ENCODE assay signal across 1 cellular context in the genomic region with DNA sequence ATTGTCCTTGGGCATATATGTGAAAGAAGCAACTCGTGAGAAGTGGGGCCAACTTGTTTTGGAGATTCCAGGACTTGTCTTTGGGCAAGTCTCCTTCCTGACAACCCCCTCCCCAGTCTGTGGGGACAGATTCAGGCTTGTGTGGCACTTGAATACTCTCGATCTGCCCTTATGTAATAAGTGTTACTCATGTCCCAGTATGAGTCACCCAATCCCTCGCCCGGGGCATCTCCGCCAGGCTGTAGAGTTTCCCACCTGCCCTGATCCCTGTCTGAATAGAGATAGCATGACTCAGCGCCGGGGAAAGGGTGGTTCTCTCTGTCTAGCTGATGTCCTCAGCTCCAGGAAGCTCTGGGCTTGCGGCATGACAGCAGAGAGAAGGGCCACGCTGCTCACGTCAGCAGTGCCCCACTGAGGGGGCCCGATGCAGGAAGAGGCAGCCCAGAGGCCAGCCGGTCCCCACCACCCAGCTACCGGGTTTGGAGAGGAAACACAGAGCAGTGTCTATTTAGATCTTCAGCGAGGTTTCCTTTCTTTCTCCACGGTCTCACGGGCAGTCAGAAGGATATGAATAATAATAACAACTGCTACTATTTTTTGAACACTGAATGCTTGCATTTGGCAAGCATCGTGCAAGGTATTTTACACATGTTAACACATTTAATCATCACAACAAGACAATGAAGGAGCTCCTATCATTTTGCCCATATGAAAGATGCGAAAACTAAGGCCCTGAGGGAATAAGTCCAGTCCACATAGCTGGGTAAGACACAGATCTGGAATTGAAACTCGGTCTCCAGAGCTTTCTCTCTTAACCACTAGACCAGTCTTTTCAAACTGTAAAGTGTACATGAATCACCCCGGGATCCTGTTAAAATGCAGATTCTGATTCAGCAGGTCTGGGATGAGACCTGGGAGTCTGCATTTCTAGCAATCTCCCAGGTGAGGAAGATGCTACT.
TF ChIP-seq lines count a peak whose summit lies in the region.

No MANE protein-coding gene starts in this region.

TF ChIP-seq in HepG2, 621 proteins besides CTCF, POLR2A, EP300 and RAD21 (continued from another document and continues in another):
- TF ChIP-seq, protein P1, sequence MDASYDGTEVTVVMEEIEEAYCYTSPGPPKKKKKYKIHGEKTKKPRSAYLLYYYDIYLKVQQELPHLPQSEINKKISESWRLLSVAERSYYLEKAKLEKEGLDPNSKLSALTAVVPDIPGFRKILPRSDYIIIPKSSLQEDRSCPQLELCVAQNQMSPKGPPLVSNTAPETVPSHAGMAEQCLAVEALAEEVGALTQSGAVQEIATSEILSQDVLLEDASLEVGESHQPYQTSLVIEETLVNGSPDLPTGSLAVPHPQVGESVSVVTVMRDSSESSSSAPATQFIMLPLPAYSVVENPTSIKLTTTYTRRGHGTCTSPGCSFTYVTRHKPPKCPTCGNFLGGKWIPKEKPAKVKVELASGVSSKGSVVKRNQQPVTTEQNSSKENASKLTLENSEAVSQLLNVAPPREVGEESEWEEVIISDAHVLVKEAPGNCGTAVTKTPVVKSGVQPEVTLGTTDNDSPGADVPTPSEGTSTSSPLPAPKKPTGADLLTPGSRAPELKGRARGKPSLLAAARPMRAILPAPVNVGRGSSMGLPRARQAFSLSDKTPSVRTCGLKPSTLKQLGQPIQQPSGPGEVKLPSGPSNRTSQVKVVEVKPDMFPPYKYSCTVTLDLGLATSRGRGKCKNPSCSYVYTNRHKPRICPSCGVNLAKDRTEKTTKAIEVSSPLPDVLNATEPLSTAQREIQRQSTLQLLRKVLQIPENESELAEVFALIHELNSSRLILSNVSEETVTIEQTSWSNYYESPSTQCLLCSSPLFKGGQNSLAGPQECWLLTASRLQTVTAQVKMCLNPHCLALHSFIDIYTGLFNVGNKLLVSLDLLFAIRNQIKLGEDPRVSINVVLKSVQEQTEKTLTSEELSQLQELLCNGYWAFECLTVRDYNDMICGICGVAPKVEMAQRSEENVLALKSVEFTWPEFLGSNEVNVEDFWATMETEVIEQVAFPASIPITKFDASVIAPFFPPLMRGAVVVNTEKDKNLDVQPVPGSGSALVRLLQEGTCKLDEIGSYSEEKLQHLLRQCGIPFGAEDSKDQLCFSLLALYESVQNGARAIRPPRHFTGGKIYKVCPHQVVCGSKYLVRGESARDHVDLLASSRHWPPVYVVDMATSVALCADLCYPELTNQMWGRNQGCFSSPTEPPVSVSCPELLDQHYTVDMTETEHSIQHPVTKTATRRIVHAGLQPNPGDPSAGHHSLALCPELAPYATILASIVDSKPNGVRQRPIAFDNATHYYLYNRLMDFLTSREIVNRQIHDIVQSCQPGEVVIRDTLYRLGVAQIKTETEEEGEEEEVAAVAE (CRISPR knock-in tag; IDR thresholded peaks at IDR 0.05; ENCODE audit: borderline replicate concordance) = 0 out of 2 replicates have a peak, but pooled peaks have one; percentile 36
- TF ChIP-seq MTA3 (CRISPR knock-in tag; IDR thresholded peaks at IDR 0.05) (no peak), ZBTB3 (CRISPR knock-in tag; IDR thresholded peaks at IDR 0.05; ENCODE audit: borderline replicate concordance, low read depth) (no peak), ZBTB20 (CRISPR knock-in tag; IDR thresholded peaks at IDR 0.05; ENCODE audit: borderline replicate concordance, low read depth) (no peak), RARA (CRISPR knock-in tag; IDR thresholded peaks at IDR 0.05) (peak; percentile 82), ZBTB42 (CRISPR knock-in tag; IDR thresholded peaks at IDR 0.05) (no peak), SMAD1 (CRISPR knock-in tag; IDR thresholded peaks at IDR 0.05; ENCODE audit: borderline replicate concordance, low read depth) (no peak), MAFF (IDR thresholded peaks at IDR 0.05; ENCODE audit: low read depth, low read length) (peak; percentile 54), RFXAP (CRISPR knock-in tag; IDR thresholded peaks at IDR 0.05; ENCODE audit: borderline replicate concordance) (no peak), XRCC5 (optimal IDR thresholded peaks at IDR 0.05; ENCODE audit: low read length) (peak; percentile 44), HNRNPLL (IDR thresholded peaks at IDR 0.05; ENCODE audit: low read depth, low read length, poor library complexity, severe bottlenecking) (no peak), ZFYVE20 (CRISPR knock-in tag; IDR thresholded peaks at IDR 0.05; ENCODE audit: borderline replicate concordance, low read depth) (no peak), ZNF274 (CRISPR knock-in tag; IDR thresholded peaks at IDR 0.05) (no peak), PCBP2 (optimal IDR thresholded peaks at IDR 0.05; ENCODE audit: low read depth, low read length, poor library complexity, severe bottlenecking) (no peak), ELF3 (CRISPR knock-in tag; IDR thresholded peaks at IDR 0.05) (peak; percentile 85), ETV5 (CRISPR knock-in tag; IDR thresholded peaks at IDR 0.05; ENCODE audit: borderline replicate concordance) (peak; percentile 51; the same call in 1 of the 2 replicates), ZNF792 (CRISPR knock-in tag; IDR thresholded peaks at IDR 0.05) (0 out of 2 replicates have a peak, but pooled peaks have one; percentile 42), BCL6 (CRISPR knock-in tag; IDR thresholded peaks at IDR 0.05) (0 out of 2 replicates have a peak, but pooled peaks have one; percentile 12), SRY (CRISPR knock-in tag; IDR thresholded peaks at IDR 0.05) (no peak), CEBPG (CRISPR knock-in tag; IDR thresholded peaks at IDR 0.05) (0 out of 2 replicates have a peak, but pooled peaks have one; percentile 17), ZNF441 (CRISPR knock-in tag; IDR thresholded peaks at IDR 0.05; ENCODE audit: borderline replicate concordance) (0 out of 2 replicates have a peak, but pooled peaks have one; percentile 34), TOE1 (CRISPR knock-in tag; IDR thresholded peaks at IDR 0.05) (no peak), PPARG (CRISPR knock-in tag; conservative IDR thresholded peaks at IDR 0.05) (0 out of 2 replicates have a peak, but pooled peaks have one; percentile 15), ZNF644 (CRISPR knock-in tag; IDR thresholded peaks at IDR 0.05; ENCODE audit: low read depth) (peak; percentile 66; the same call in 1 of the 2 replicates), LCORL (IDR thresholded peaks at IDR 0.05) (no peak), LCORL (CRISPR knock-in tag; IDR thresholded peaks at IDR 0.05) (no peak), ZKSCAN5 (CRISPR knock-in tag; IDR thresholded peaks at IDR 0.05) (no peak), ZNF562 (CRISPR knock-in tag; IDR thresholded peaks at IDR 0.05; ENCODE audit: borderline replicate concordance) (no peak), JUN (CRISPR knock-in tag; IDR thresholded peaks at IDR 0.05) (peak; percentile 81), NRL (CRISPR knock-in tag; IDR thresholded peaks at IDR 0.05; ENCODE audit: borderline replicate concordance) (no peak), PHF21A (CRISPR knock-in tag; IDR thresholded peaks at IDR 0.05) (peak; percentile 35; the same call in 1 of the 2 replicates), ZNF296 (CRISPR knock-in tag; conservative IDR thresholded peaks at IDR 0.05) (no peak), DR1 (CRISPR knock-in tag; IDR thresholded peaks at IDR 0.05) (no peak)
- TF ChIP-seq, protein P2, sequence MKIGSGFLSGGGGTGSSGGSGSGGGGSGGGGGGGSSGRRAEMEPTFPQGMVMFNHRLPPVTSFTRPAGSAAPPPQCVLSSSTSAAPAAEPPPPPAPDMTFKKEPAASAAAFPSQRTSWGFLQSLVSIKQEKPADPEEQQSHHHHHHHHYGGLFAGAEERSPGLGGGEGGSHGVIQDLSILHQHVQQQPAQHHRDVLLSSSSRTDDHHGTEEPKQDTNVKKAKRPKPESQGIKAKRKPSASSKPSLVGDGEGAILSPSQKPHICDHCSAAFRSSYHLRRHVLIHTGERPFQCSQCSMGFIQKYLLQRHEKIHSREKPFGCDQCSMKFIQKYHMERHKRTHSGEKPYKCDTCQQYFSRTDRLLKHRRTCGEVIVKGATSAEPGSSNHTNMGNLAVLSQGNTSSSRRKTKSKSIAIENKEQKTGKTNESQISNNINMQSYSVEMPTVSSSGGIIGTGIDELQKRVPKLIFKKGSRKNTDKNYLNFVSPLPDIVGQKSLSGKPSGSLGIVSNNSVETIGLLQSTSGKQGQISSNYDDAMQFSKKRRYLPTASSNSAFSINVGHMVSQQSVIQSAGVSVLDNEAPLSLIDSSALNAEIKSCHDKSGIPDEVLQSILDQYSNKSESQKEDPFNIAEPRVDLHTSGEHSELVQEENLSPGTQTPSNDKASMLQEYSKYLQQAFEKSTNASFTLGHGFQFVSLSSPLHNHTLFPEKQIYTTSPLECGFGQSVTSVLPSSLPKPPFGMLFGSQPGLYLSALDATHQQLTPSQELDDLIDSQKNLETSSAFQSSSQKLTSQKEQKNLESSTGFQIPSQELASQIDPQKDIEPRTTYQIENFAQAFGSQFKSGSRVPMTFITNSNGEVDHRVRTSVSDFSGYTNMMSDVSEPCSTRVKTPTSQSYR (CRISPR knock-in tag; IDR thresholded peaks at IDR 0.05; ENCODE audit: borderline replicate concordance) = no peak
- TF ChIP-seq, protein P3, sequence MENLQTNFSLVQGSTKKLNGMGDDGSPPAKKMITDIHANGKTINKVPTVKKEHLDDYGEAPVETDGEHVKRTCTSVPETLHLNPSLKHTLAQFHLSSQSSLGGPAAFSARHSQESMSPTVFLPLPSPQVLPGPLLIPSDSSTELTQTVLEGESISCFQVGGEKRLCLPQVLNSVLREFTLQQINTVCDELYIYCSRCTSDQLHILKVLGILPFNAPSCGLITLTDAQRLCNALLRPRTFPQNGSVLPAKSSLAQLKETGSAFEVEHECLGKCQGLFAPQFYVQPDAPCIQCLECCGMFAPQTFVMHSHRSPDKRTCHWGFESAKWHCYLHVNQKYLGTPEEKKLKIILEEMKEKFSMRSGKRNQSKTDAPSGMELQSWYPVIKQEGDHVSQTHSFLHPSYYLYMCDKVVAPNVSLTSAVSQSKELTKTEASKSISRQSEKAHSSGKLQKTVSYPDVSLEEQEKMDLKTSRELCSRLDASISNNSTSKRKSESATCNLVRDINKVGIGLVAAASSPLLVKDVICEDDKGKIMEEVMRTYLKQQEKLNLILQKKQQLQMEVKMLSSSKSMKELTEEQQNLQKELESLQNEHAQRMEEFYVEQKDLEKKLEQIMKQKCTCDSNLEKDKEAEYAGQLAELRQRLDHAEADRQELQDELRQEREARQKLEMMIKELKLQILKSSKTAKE (CRISPR knock-in tag; IDR thresholded peaks at IDR 0.05; ENCODE audit: borderline replicate concordance) = 0 out of 2 replicates have a peak, but pooled peaks have one; percentile 26
- TF ChIP-seq, protein P4, sequence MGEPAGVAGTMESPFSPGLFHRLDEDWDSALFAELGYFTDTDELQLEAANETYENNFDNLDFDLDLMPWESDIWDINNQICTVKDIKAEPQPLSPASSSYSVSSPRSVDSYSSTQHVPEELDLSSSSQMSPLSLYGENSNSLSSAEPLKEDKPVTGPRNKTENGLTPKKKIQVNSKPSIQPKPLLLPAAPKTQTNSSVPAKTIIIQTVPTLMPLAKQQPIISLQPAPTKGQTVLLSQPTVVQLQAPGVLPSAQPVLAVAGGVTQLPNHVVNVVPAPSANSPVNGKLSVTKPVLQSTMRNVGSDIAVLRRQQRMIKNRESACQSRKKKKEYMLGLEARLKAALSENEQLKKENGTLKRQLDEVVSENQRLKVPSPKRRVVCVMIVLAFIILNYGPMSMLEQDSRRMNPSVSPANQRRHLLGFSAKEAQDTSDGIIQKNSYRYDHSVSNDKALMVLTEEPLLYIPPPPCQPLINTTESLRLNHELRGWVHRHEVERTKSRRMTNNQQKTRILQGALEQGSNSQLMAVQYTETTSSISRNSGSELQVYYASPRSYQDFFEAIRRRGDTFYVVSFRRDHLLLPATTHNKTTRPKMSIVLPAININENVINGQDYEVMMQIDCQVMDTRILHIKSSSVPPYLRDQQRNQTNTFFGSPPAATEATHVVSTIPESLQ (CRISPR knock-in tag; conservative IDR thresholded peaks at IDR 0.05) = no peak
- TF ChIP-seq, protein P5, sequence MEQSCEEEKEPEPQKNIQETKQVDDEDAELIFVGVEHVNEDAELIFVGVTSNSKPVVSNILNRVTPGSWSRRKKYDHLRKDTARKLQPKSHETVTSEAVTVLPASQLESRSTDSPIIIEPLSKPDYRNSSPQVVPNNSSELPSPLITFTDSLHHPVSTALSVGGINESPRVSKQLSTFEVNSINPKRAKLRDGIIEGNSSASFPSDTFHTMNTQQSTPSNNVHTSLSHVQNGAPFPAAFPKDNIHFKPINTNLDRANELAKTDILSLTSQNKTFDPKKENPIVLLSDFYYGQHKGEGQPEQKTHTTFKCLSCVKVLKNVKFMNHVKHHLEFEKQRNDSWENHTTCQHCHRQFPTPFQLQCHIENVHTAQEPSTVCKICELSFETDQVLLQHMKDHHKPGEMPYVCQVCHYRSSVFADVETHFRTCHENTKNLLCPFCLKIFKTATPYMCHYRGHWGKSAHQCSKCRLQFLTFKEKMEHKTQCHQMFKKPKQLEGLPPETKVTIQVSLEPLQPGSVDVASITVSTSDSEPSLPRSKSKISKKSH (CRISPR knock-in tag; IDR thresholded peaks at IDR 0.05; ENCODE audit: borderline replicate concordance) = no peak
- TF ChIP-seq, protein P6, sequence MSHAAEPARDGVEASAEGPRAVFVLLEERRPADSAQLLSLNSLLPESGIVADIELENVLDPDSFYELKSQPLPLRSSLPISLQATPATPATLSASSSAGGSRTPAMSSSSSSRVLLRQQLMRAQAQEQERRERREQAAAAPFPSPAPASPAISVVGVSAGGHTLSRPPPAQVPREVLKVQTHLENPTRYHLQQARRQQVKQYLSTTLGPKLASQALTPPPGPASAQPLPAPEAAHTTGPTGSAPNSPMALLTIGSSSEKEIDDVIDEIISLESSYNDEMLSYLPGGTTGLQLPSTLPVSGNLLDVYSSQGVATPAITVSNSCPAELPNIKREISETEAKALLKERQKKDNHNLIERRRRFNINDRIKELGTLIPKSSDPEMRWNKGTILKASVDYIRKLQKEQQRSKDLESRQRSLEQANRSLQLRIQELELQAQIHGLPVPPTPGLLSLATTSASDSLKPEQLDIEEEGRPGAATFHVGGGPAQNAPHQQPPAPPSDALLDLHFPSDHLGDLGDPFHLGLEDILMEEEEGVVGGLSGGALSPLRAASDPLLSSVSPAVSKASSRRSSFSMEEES (CRISPR knock-in tag; IDR thresholded peaks at IDR 0.05) = 0 out of 2 replicates have a peak, but pooled peaks have one; percentile 37
- TF ChIP-seq, protein P7, sequence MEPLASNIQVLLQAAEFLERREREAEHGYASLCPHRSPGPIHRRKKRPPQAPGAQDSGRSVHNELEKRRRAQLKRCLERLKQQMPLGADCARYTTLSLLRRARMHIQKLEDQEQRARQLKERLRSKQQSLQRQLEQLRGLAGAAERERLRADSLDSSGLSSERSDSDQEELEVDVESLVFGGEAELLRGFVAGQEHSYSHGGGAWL (CRISPR knock-in tag; IDR thresholded peaks at IDR 0.05) = no peak
- TF ChIP-seq, protein P8, sequence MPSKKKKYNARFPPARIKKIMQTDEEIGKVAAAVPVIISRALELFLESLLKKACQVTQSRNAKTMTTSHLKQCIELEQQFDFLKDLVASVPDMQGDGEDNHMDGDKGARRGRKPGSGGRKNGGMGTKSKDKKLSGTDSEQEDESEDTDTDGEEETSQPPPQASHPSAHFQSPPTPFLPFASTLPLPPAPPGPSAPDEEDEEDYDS (CRISPR knock-in tag; IDR thresholded peaks at IDR 0.05) = no peak
- TF ChIP-seq, protein P9, sequence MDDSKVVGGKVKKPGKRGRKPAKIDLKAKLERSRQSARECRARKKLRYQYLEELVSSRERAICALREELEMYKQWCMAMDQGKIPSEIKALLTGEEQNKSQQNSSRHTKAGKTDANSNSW (CRISPR knock-in tag; IDR thresholded peaks at IDR 0.05; ENCODE audit: borderline replicate concordance) = no peak
- TF ChIP-seq, protein P10, sequence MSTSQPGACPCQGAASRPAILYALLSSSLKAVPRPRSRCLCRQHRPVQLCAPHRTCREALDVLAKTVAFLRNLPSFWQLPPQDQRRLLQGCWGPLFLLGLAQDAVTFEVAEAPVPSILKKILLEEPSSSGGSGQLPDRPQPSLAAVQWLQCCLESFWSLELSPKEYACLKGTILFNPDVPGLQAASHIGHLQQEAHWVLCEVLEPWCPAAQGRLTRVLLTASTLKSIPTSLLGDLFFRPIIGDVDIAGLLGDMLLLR (CRISPR knock-in tag; IDR thresholded peaks at IDR 0.05) = no peak
